9 cellular contexts compared by ENCODE assay signal in genomic region chr11:2988996-2989395, GRCh38. TPM values are rescaled to one million over a fixed set of nuclear protein-coding genes. Genes with fewer than 3 reads are reported as not detected.
A peak's percentile ranks its signal among the peaks of the same experiment; 100 is the strongest.
DNase-seq lines count a peak whose midpoint lies in the region; ATAC-seq and TF ChIP-seq lines count a peak whose summit lies in the region.
"Had no signal": no experiment of that assay in that cellular context is flagged by ENCODE, and none has a peak within 500 bp of the region (broad histone marks: within the 10 kb centered on the region; RNA-seq: fewer than 3 reads in every experiment).

No MANE protein-coding gene starts in this region.

- no peak overlapping the region for H4K5ac ChIP-seq in IMR-90 (ENCODE audit: low read depth, low read length)

- H3K14ac ChIP-seq in IMR-90 (replicated peaks; ENCODE audit: low read depth, low read length) = no peak overlapping the region

- no peak for TF ChIP-seq RAD21 in IMR-90 (IDR thresholded peaks at IDR 0.05; ENCODE audit: low read length)

- CTCF ChIA-PET in IMR-90 (lab: Yijun Ruan, JAX) = interaction anchor here (0.6 to 1.1 kb wide), 2 partner anchors 14 to 35 kb away, joined by 3 to 4 read pairs; no protein-coding TSS in a partner anchor
- CTCF ChIA-PET in activated CD8-positive, alpha-beta T cell treated with anti-CD3 and anti-CD28 coated beads, Interleukin-2, amount 10 ng/mL, durations not matched to agents 7 days and 5 days (lab: Charles Lee) = interaction anchor here (0.6 to 8.0 kb wide), 14 partner anchors 8 to 456 kb away, joined by 3 to 78 read pairs (median 5); no protein-coding TSS in a partner anchor

- H2BK120ac ChIP-seq in IMR-90 (ENCODE audit: low read depth, low read length) = no peak overlapping the region

- TF ChIP-seq EP300 in ovary (IDR thresholded peaks at IDR 0.05) = no peak

- H3K56ac ChIP-seq in IMR-90 (ENCODE audit: extremely low read depth, insufficient read depth, low read length) = no peak overlapping the region

- peaks cover 60% of the 10 kb centered on the region for H3K36me3 Mint-ChIP-seq in activated CD8-positive, alpha-beta T cell treated with anti-CD3 and anti-CD28 coated beads, Interleukin-2, amount 10 ng/mL, durations not matched to agents 7 days and 5 days (ENCODE audit: low read depth)

- H3K23ac ChIP-seq in IMR-90 (ENCODE audit: low read depth, low read length) = peak overlapping the region; percentile 46

- BruUV-seq in IMR-90 (replicated peaks; lab: Mats Ljungman, UMichigan) = no TSS peak

- H3K4me3 ChIP-seq in IMR-90 (ENCODE audit: insufficient read depth, low read depth, low read length) (peak overlapping the region; percentile 9; the same call in 1 of the 2 replicates), iPS-18a (ENCODE audit: low read length) (peak overlapping the region; percentile 85), ovary (no peak overlapping the region)

- peaks cover 0 to 18% of the 10 kb centered on the region in 2 experiments; a peak in 2 of 4 replicates for H3K79me1 ChIP-seq in IMR-90 (ENCODE audit: low read depth in 1 of 2, low read length in 2 of 2)

- H3K4me3 Mint-ChIP-seq in activated CD8-positive, alpha-beta T cell treated with anti-CD3 and anti-CD28 coated beads, Interleukin-2, amount 10 ng/mL, durations not matched to agents 7 days and 5 days = peak overlapping the region; percentile 100
- H3K4me3 Mint-ChIP-seq in stimulated activated naive CD8-positive, alpha-beta T cell treated with anti-CD3 and anti-CD28 coated beads, Interleukin-15, amount 100 ng/mL, for 72 hours = peak overlapping the region; percentile 99

- no peaks in the 10 kb centered on the region for H3K9me3 Mint-ChIP-seq in activated CD8-positive, alpha-beta T cell treated with anti-CD3 and anti-CD28 coated beads, Interleukin-2, amount 10 ng/mL, durations not matched to agents 7 days and 5 days (ENCODE audit: insufficient read depth)
- no peaks in the 10 kb centered on the region for H3K9me3 Mint-ChIP-seq in stimulated activated naive CD8-positive, alpha-beta T cell treated with anti-CD3 and anti-CD28 coated beads, Interleukin-15, amount 100 ng/mL, for 72 hours

- no peaks in the 10 kb centered on the region for H3K27me3 ChIP-seq in IMR-90 (ENCODE audit: control insufficient read depth, insufficient read depth, low read length)
- no peaks in the 10 kb centered on the region for H3K27me3 ChIP-seq in iPS-18a (ENCODE audit: control insufficient read depth, insufficient read depth, low read length)
- no peaks in the 10 kb centered on the region for H3K27me3 ChIP-seq in ovary

- TF ChIP-seq POLR2A in IMR-90 (IDR thresholded peaks at IDR 0.05; ENCODE audit: low read depth, low read length) (no peak), ovary (IDR thresholded peaks at IDR 0.05) (no peak)

- H2BK5ac ChIP-seq in IMR-90 (ENCODE audit: low read depth, low read length, poor library complexity, severe bottlenecking) = peak overlapping the region; percentile 4

- in situ Hi-C loops in IMR-90 (cut with MboI; ENCODE audit: low sequenced_read_pairs) = no loop called here

- dilution Hi-C loops in IMR-90 (cut with HindIII; ENCODE audit: low sequenced_read_pairs, unreplicated experiment) = no loop called here

- H3K27ac Mint-ChIP-seq in activated CD8-positive, alpha-beta T cell treated with anti-CD3 and anti-CD28 coated beads, Interleukin-2, amount 10 ng/mL, durations not matched to agents 7 days and 5 days = peak overlapping the region; percentile 99
- H3K27ac Mint-ChIP-seq in stimulated activated naive CD8-positive, alpha-beta T cell treated with anti-CD3 and anti-CD28 coated beads, Interleukin-15, amount 100 ng/mL, for 72 hours = peak overlapping the region; percentile 100

- 30% methylated on average over 4 of the region's 4 CpGs; no CpG with 5 or more reads in 1 of the 2 experiments for WGBS in IMR-90 (ENCODE audit: extremely low coverage in 2 of 2, insufficient read length in 1 of 2), 2 experiments
- WGBS in ovary, 3 donors = 26 to 36% (median 33%) methylated on average over 4 of the region's 4 CpGs

- H2AK5ac ChIP-seq in IMR-90 (ENCODE audit: low read depth, low read length) = no peak overlapping the region

- H4K91ac ChIP-seq in IMR-90 (ENCODE audit: insufficient read depth, low read depth, low read length) = no peak overlapping the region

- DNase-seq in IMR-90 = peak; percentile 33
- DNase-seq in activated CD8-positive, alpha-beta T cell treated with anti-CD3 and anti-CD28 coated beads, Interleukin-2, amount 10 ng/mL, durations not matched to agents 7 days and 5 days = no peak
- no peak for DNase-seq in stimulated activated naive CD8-positive, alpha-beta T cell treated with anti-CD3 and anti-CD28 coated beads, Interleukin-15, amount 100 ng/mL, for 72 hours
- no peak for DNase-seq in SIG-M5 treated with dmso at 0.1 percent for 504 hours (lab: John Stamatoyannopoulos, UW; ENCODE audit: unreplicated experiment)
- no peak for DNase-seq in nucleus accumbens (lab: John Stamatoyannopoulos, UW)
- DNase-seq in ovary = no peak
- DNase-seq: H7, SHP77 treated with DMSO at 0.1 percent for 48 hours had no signal

- peak overlapping the region; percentile 28; the same call in 1 of the 2 replicates for H3K27ac ChIP-seq in IMR-90 (ENCODE audit: insufficient read depth, low read length)
- no peak overlapping the region for H3K27ac ChIP-seq in iPS-18a (ENCODE audit: low read length)
- no peak overlapping the region for H3K27ac ChIP-seq in ovary

- H3K27me3 Mint-ChIP-seq in activated CD8-positive, alpha-beta T cell treated with anti-CD3 and anti-CD28 coated beads, Interleukin-2, amount 10 ng/mL, durations not matched to agents 7 days and 5 days (ENCODE audit: low read depth) = no peaks in the 10 kb centered on the region
- no peaks in the 10 kb centered on the region for H3K27me3 Mint-ChIP-seq in stimulated activated naive CD8-positive, alpha-beta T cell treated with anti-CD3 and anti-CD28 coated beads, Interleukin-15, amount 100 ng/mL, for 72 hours

- H3K9ac ChIP-seq in IMR-90 (ENCODE audit: low read depth, low read length) = peak overlapping the region; percentile 46; the same call in 1 of the 2 replicates
- H3K9ac ChIP-seq in iPS-18a (ENCODE audit: low read length) = peak overlapping the region; percentile 83

- no peak overlapping the region for H2BK15ac ChIP-seq in IMR-90 (ENCODE audit: low read depth, low read length)

- H4K20me1 ChIP-seq in IMR-90 (ENCODE audit: insufficient read depth, low read length) = peaks cover 69% of the 10 kb centered on the region

- no peak overlapping the region for H3K18ac ChIP-seq in IMR-90 (ENCODE audit: low read depth, low read length)

- H3K4me1 Mint-ChIP-seq in activated CD8-positive, alpha-beta T cell treated with anti-CD3 and anti-CD28 coated beads, Interleukin-2, amount 10 ng/mL, durations not matched to agents 7 days and 5 days (ENCODE audit: low read depth) = peaks cover 43% of the 10 kb centered on the region
- peaks cover 48% of the 10 kb centered on the region for H3K4me1 Mint-ChIP-seq in stimulated activated naive CD8-positive, alpha-beta T cell treated with anti-CD3 and anti-CD28 coated beads, Interleukin-15, amount 100 ng/mL, for 72 hours

- POLR2A ChIA-PET in IMR-90 (lab: Charles Lee; ENCODE audit: unreplicated experiment) = no interaction called here
- POLR2A ChIA-PET in activated CD8-positive, alpha-beta T cell treated with anti-CD3 and anti-CD28 coated beads, Interleukin-2, amount 10 ng/mL, durations not matched to agents 7 days and 5 days (lab: Charles Lee) = interaction anchor here (0.8 to 5.9 kb wide), 12 partner anchors 8 to 94 kb away, joined by 3 to 168 read pairs (median 6); partner anchors contain the start of gene CARS1

- peaks cover 4% of the 10 kb centered on the region for H3K36me3 ChIP-seq in IMR-90 (ENCODE audit: control insufficient read depth, insufficient read depth, low read length)
- peaks cover 15% of the 10 kb centered on the region for H3K36me3 ChIP-seq in iPS-18a (ENCODE audit: control insufficient read depth, low read depth, low read length)
- no peaks in the 10 kb centered on the region for H3K36me3 ChIP-seq in ovary

- H3K4ac ChIP-seq in IMR-90 (ENCODE audit: low read depth, low read length) = no peak overlapping the region

- H2AK9ac ChIP-seq in IMR-90 (replicated peaks; ENCODE audit: low read depth, low read length, poor library complexity) = no peak overlapping the region

- ATAC-seq in IMR-90 (ENCODE audit: low read depth) = no peak
- no peak for ATAC-seq in activated CD8-positive, alpha-beta T cell treated with anti-CD3 and anti-CD28 coated beads, Interleukin-2, amount 10 ng/mL, durations not matched to agents 7 days and 5 days
- no peak for ATAC-seq in stimulated activated naive CD8-positive, alpha-beta T cell treated with anti-CD3 and anti-CD28 coated beads, Interleukin-15, amount 100 ng/mL, for 72 hours

- H3K9me3 ChIP-seq in IMR-90 (ENCODE audit: control insufficient read depth, insufficient read depth, low read length) (no peaks in the 10 kb centered on the region), iPS-18a (ENCODE audit: control insufficient read depth, low read depth, low read length) (no peaks in the 10 kb centered on the region), ovary (no peaks in the 10 kb centered on the region)

- TF ChIP-seq CTCF in IMR-90 (conservative IDR thresholded peaks at IDR 0.05; ENCODE audit: low read depth, low read length) (no peak), ovary (IDR thresholded peaks at IDR 0.05) (no peak)

- H2BK20ac ChIP-seq in IMR-90 (ENCODE audit: low read depth, low read length) = no peak overlapping the region

- peak overlapping the region; percentile 88 for H3K4me2 ChIP-seq in IMR-90 (ENCODE audit: low read depth, low read length)

- 0 out of 2 replicates have a peak, but pooled peaks cover 6% of the 10 kb centered on the region for H3K9me1 ChIP-seq in IMR-90 (ENCODE audit: insufficient read depth, low read length)

- no peak overlapping the region for H4K8ac ChIP-seq in IMR-90 (ENCODE audit: low read depth in 2 of 2, low read length in 2 of 2)

- H2AFZ ChIP-seq in IMR-90 (replicated peaks; ENCODE audit: low read length, poor library complexity) = no peak overlapping the region

- intact Hi-C loops in IMR-90 (cut with micrococcal nuclease) = no loop called here
- intact Hi-C loops in ovary (cut with DNase I) = no loop called here

- H3K4me1 ChIP-seq in IMR-90 (ENCODE audit: control insufficient read depth, insufficient read depth, low read length) = peaks cover 10% of the 10 kb centered on the region
- H3K4me1 ChIP-seq in iPS-18a (ENCODE audit: control insufficient read depth, low read depth, low read length) = peaks cover 29% of the 10 kb centered on the region
- peaks cover 9% of the 10 kb centered on the region for H3K4me1 ChIP-seq in ovary (ENCODE audit: insufficient read depth)

RNA-seq across cellular contexts. Expression of gene NAP1L4, which starts 3.1 kb away (rescaled TPM):
- total RNA-seq in IMR-90 (2012; rRNA removed) (71.5 and 80.8 TPM in 2 replicates), ovary (100 to 1,000 TPM in 6 of 7 donors, 10 to 100 TPM in 1; 71.3 to 136 (median 102) TPM)
- polyA plus RNA-seq in IMR-90 (2012; rRNA removed) (57.3 and 80.7 TPM in 2 replicates), ovary (100 to 1,000 TPM in 1 of 2 donors, 10 to 100 TPM in 1; 54.4 to 112 TPM)
- polyA plus RNA-seq in IMR-90 (2012; cell fraction: cytosol; rRNA removed) = 50.3 and 75.4 TPM in 2 replicates
- polyA plus RNA-seq in IMR-90 (2012; cell fraction: nucleus; rRNA removed; ENCODE audit: low replicate concordance) = 71.1 and 101 TPM in 2 replicates
- 100 to 1,000 TPM; 287 to 300 TPM for total RNA-seq in activated CD8-positive, alpha-beta T cell treated with anti-CD3 and anti-CD28 coated beads, Interleukin-2, amount 10 ng/mL, durations not matched to agents 7 days and 5 days

RNA-seq across cellular contexts. Expression of gene PHLDA2, which starts 59.8 kb away (rescaled TPM):
- total RNA-seq in IMR-90 (2012; rRNA removed) (3.8 and 4.4 TPM in 2 replicates), ovary (10 to 100 TPM in 1 of 7 donors, 1 to 10 TPM in 3, under 1 TPM in 3; 0.60 to 11.3 (median 1.7) TPM)
- polyA plus RNA-seq in IMR-90 (2012; rRNA removed) (89.0 and 154 TPM in 2 replicates), ovary (1 to 10 TPM in 1 of 2 donors, not detected in 1; 4.4 TPM)
- 190 and 339 TPM in 2 replicates for polyA plus RNA-seq in IMR-90 (2012; cell fraction: cytosol; rRNA removed)
- 56.3 and 191 TPM in 2 replicates for polyA plus RNA-seq in IMR-90 (2012; cell fraction: nucleus; rRNA removed; ENCODE audit: low replicate concordance)
- total RNA-seq in activated CD8-positive, alpha-beta T cell treated with anti-CD3 and anti-CD28 coated beads, Interleukin-2, amount 10 ng/mL, durations not matched to agents 7 days and 5 days = 1 to 10 TPM; 1.3 to 2.6 TPM
